In the genomic region with DNA sequence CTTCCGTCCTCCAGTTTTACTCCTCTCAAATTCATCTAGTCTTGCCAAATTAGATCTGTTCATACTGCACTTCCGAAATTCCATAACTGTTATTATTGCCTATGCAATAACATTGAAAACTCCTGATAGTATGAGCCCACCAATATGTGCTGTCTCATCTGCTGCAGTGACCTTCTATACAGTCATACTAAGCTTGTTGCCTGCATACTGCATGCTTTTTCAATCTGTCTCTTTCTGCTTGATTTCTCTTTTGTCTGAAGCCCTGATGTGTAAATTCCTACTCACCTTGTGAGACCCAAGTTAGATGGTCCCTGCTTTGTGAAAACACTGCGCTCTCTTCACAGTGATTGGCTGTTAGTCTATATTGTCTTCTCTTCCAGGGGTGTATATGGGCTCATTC, we compare ENCODE assay signal across 9 cellular contexts. TPM values are rescaled to one million over a fixed set of nuclear protein-coding genes. Genes with fewer than 3 reads are reported as not detected.
DNase-seq lines count a peak whose midpoint lies in the region; ATAC-seq, FAIRE-seq and TF ChIP-seq lines count a peak whose summit lies in the region.
"Had no signal": no experiment of that assay in that cellular context is flagged by ENCODE, and none has a peak within 500 bp of the region (broad histone marks: within the 10 kb centered on the region; RNA-seq: fewer than 3 reads in every experiment).

No MANE protein-coding gene starts in this region.

- peak overlapping the region; percentile 96 for H3K4me2 ChIP-seq in astrocyte (ENCODE audit: low read length)

- H3K4me3 ChIP-seq in HUES48 (ENCODE audit: low read depth, low read length) = peak overlapping the region; percentile 84
- peak overlapping the region; percentile 91 for H3K4me3 ChIP-seq in astrocyte (ENCODE audit: insufficient read depth, low read depth, low read length)
- H3K4me3 ChIP-seq in left lung = peak overlapping the region; percentile 77 to 84
- H3K4me3 ChIP-seq in thymus (ENCODE audit: low read length) = peak overlapping the region; percentile 87

- peaks cover 2% of the 10 kb centered on the region for H3K36me3 Mint-ChIP-seq in astrocyte (ENCODE audit: low read depth, unreplicated experiment)

- H3K27ac ChIP-seq in HUES48 (ENCODE audit: low read depth, low read length) (no peak overlapping the region), astrocyte (ENCODE audit: low read depth, low read length) (no peak overlapping the region), left lung (no peak overlapping the region), thymus (ENCODE audit: low read depth) (no peak overlapping the region)

- DNase-seq in astrocyte (ENCODE audit: low read depth) (no peak), left lung (no peak), cerebellar cortex (ENCODE audit: low spot score) (no peak)
- DNase-seq: cerebellar nuclear complex had no signal

- H3K27ac Mint-ChIP-seq in astrocyte (ENCODE audit: unreplicated experiment) = no peak overlapping the region

- H3K4me1 ChIP-seq in HUES48 (ENCODE audit: control insufficient read depth, insufficient read depth, low read length) = peaks cover 13% of the 10 kb centered on the region
- peaks cover 20% of the 10 kb centered on the region for H3K4me1 ChIP-seq in astrocyte (ENCODE audit: insufficient read depth, low read length)
- peaks cover 28 to 47% of the 10 kb centered on the region in 2 donors for H3K4me1 ChIP-seq in left lung
- H3K4me1 ChIP-seq in thymus (ENCODE audit: control insufficient read depth, insufficient read depth, low read length) = peaks cover 15% of the 10 kb centered on the region

- H3K9me3 ChIP-seq in HUES48 (ENCODE audit: control insufficient read depth, insufficient read depth, low read length) = no peaks in the 10 kb centered on the region
- no peaks in the 10 kb centered on the region for H3K9me3 ChIP-seq in astrocyte (ENCODE audit: insufficient read depth, low read depth, low read length)
- no peaks in the 10 kb centered on the region for H3K9me3 ChIP-seq in left lung
- no peaks in the 10 kb centered on the region for H3K9me3 ChIP-seq in thymus (ENCODE audit: control insufficient read depth)

- H3K9ac ChIP-seq in HUES48 (ENCODE audit: low read depth, low read length) (peak overlapping the region; percentile 78; the same call in 1 of the 2 replicates), astrocyte (ENCODE audit: low read length) (peak overlapping the region; percentile 97)

- H3K27me3 ChIP-seq in HUES48 (ENCODE audit: control insufficient read depth, insufficient read depth, low read length) (no peaks in the 10 kb centered on the region), astrocyte (ENCODE audit: insufficient read depth, low read length) (no peaks in the 10 kb centered on the region), left lung (no peaks in the 10 kb centered on the region), thymus (ENCODE audit: control insufficient read depth, insufficient read depth) (no peaks in the 10 kb centered on the region)

- TF ChIP-seq CTCF in astrocyte (IDR thresholded peaks at IDR 0.05; ENCODE audit: insufficient read depth, low read depth, low read length) (no peak), left lung (IDR thresholded peaks at IDR 0.05) (no peak)

- H3K4me1 Mint-ChIP-seq in astrocyte (ENCODE audit: low read depth, unreplicated experiment) = peaks cover 10% of the 10 kb centered on the region

- H3K9me3 Mint-ChIP-seq in astrocyte (ENCODE audit: unreplicated experiment) = no peaks in the 10 kb centered on the region

- no peaks in the 10 kb centered on the region for H3K27me3 Mint-ChIP-seq in astrocyte (ENCODE audit: low read depth, unreplicated experiment)

- ATAC-seq in left lung (no peak), esophagus mucosa (no peak), HG03280 (IDR thresholded peaks at IDR 0.05; ENCODE audit: unreplicated experiment) (no peak)

- WGBS in thymus = 77% methylated on average over 3 of the region's 3 CpGs

- FAIRE-seq in astrocyte (lab: Jason Lieb, UNC) = no peak
- FAIRE-seq: RCC 7860 had no signal

- H2AFZ ChIP-seq in astrocyte (ENCODE audit: low read depth, low read length) = no peak overlapping the region

- peaks cover 73% of the 10 kb centered on the region for H3K79me2 ChIP-seq in astrocyte (ENCODE audit: insufficient read depth, low read length)

- H3K36me3 ChIP-seq in HUES48 (ENCODE audit: control insufficient read depth, insufficient read depth, low read length) (peaks cover 30% of the 10 kb centered on the region), astrocyte (ENCODE audit: insufficient read depth, low read length) (no peaks in the 10 kb centered on the region), left lung (peaks cover 0 to 20% of the 10 kb centered on the region in 2 donors), thymus (ENCODE audit: control insufficient read depth, insufficient read depth) (no peaks in the 10 kb centered on the region)

- H4K20me1 ChIP-seq in astrocyte (ENCODE audit: insufficient read depth, low read length) = peaks cover 36% of the 10 kb centered on the region

- intact Hi-C loops in left lung (cut with DNase I) = no loop called here

- H3K4me3 Mint-ChIP-seq in astrocyte (ENCODE audit: unreplicated experiment) = no peak overlapping the region

RNA-seq across cellular contexts. Expression of a gene that starts 1.1 kb away (rescaled TPM):
- total RNA-seq in astrocyte (14.2 and 19.3 TPM in 2 replicates), left lung (10 to 100 TPM in 1 of 2 donors, 1 to 10 TPM in 1; 9.0 to 12.9 TPM), esophagus mucosa (8.0 TPM)
- 22.7 TPM for polyA plus RNA-seq in thymus

RNA-seq across cellular contexts. Expression of a gene that starts 2.2 kb away (rescaled TPM):
- total RNA-seq in astrocyte (184 and 192 TPM in 2 replicates), left lung (100 to 1,000 TPM; 111 to 173 TPM), esophagus mucosa (117 TPM)
- polyA plus RNA-seq in thymus = 289 TPM

RNA-seq across cellular contexts. Expression of a gene that starts 29.1 kb away (rescaled TPM):
- total RNA-seq in astrocyte = 60.2 and 68.4 TPM in 2 replicates
- total RNA-seq in left lung = 10 to 100 TPM; 39.7 to 60.4 TPM
- polyA plus RNA-seq in thymus = 79.2 TPM
- total RNA-seq in esophagus mucosa = 46.5 TPM
